ENCODE assay signal across 23 cellular contexts in genomic region chr3:127497166-127497565, GRCh38.
"Had no signal": no experiment of that assay in that cellular context is flagged by ENCODE, and none has a peak within 500 bp of the region (broad histone marks: within the 10 kb centered on the region; RNA-seq: fewer than 3 reads in every experiment).

No MANE protein-coding gene starts in this region.

- H3K4me3 ChIP-seq: coronary artery, dorsolateral prefrontal cortex, esophagus squamous epithelium, gastrocnemius medialis, heart right ventricle, lung had no signal

- H3K36me3 ChIP-seq: esophagus squamous epithelium, gastrocnemius medialis, heart right ventricle had no signal

- H3K4me1 Mint-ChIP-seq: memory B cell had no signal

- ATAC-seq: esophagus mucosa, gastrocnemius medialis, heart right ventricle, left colon, left lobe of liver, left ventricle myocardium superior had no signal

- H3K4me1 ChIP-seq: esophagus squamous epithelium, gastrocnemius medialis, heart right ventricle had no signal

- H3K27ac ChIP-seq: coronary artery, dorsolateral prefrontal cortex, epithelial cell of prostate, esophagus squamous epithelium, gastrocnemius medialis, heart right ventricle had no signal

- H3K4me3 Mint-ChIP-seq: memory B cell had no signal

- DNase-seq: dermis blood vessel endothelial cell; dorsolateral prefrontal cortex; effector CD4-positive, alpha-beta T cell; effector memory CD4-positive, alpha-beta T cell; erythroblast; esophagus squamous epithelium; foreskin fibroblast; foreskin melanocyte; gastrocnemius medialis; glutamatergic neuron; heart right ventricle; hippocampal formation; left colon; left ventricle myocardium superior; mammary epithelial cell; mesendoderm; midbrain had no signal

- H3K9me3 ChIP-seq: gastrocnemius medialis had no signal

- H3K27ac Mint-ChIP-seq: memory B cell had no signal
